ENCODE assay signal across 9 cellular contexts in the genomic region with DNA sequence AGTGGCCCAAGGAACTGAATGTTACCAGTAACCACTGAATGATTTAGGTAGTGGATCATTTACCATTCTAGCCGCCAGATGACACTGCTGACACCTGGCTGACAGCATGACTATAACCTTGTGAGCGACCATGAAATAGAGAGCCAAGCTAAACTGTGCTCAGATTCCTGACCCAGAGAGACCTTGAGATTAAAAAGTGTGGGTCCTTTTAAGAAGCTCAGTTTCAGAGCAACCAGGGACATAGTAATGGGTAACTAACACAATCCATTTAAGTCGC.
A peak's percentile ranks its signal among the peaks of the same experiment; 100 is the strongest.
DNase-seq lines count a peak whose midpoint lies in the region; ATAC-seq and TF ChIP-seq lines count a peak whose summit lies in the region.
"Had no signal": no experiment of that assay in that cellular context is flagged by ENCODE, and none has a peak within 500 bp of the region (broad histone marks: within the 10 kb centered on the region; RNA-seq: fewer than 3 reads in every experiment).

No MANE protein-coding gene starts in this region.

- no peak for DNase-seq in astrocyte of the cerebellum (ENCODE audit: low read depth)
- DNase-seq in NCI-H2196 treated with DMSO at 0.1 percent for 48 hours (lab: John Stamatoyannopoulos, UW; ENCODE audit: unreplicated experiment) = no peak
- DNase-seq in NCI-H510A (lab: John Stamatoyannopoulos, UW) = no peak
- DNase-seq: activated naive CD4-positive, alpha-beta T cell treated with anti-CD3 and anti-CD28 coated beads for 36 hours had no signal

- no peak for TF ChIP-seq EP300 in neural cell (conservative IDR thresholded peaks at IDR 0.05; ENCODE audit: poor library complexity, severe bottlenecking)

- ATAC-seq in GM18907 (IDR thresholded peaks at IDR 0.05; ENCODE audit: unreplicated experiment) = peak; percentile 90
- peak; percentile 81 for ATAC-seq in HG03139 (IDR thresholded peaks at IDR 0.05; ENCODE audit: unreplicated experiment)
- ATAC-seq in HG03039 (IDR thresholded peaks at IDR 0.05; ENCODE audit: unreplicated experiment) = no peak
- no peak for ATAC-seq in HG03457 (IDR thresholded peaks at IDR 0.05; ENCODE audit: unreplicated experiment)

- H3K9me3 ChIP-seq in neural cell (ENCODE audit: low read length) = peaks cover 4% of the 10 kb centered on the region

- no peak overlapping the region for H3K27ac ChIP-seq in neural cell (ENCODE audit: low read length)

- peak; percentile 24 for TF ChIP-seq RAD21 in neural cell (conservative IDR thresholded peaks at IDR 0.05)

- H3K4me3 ChIP-seq in astrocyte of the cerebellum (ENCODE audit: low read depth, low read length) = no peak overlapping the region
- no peak overlapping the region for H3K4me3 ChIP-seq in neural cell (ENCODE audit: low read length)

- TF ChIP-seq CTCF in astrocyte of the cerebellum (IDR thresholded peaks at IDR 0.05; ENCODE audit: low read depth, low read length, missing control alignments) = peak; percentile 9
- no peak for TF ChIP-seq CTCF in neural cell (IDR thresholded peaks at IDR 0.05; ENCODE audit: poor library complexity, severe bottlenecking)

- H3K9ac ChIP-seq in neural cell (ENCODE audit: low read length) = no peak overlapping the region

- no peaks in the 10 kb centered on the region for H3K79me2 ChIP-seq in neural cell (replicated peaks; ENCODE audit: insufficient read depth, low read length)

- no peak overlapping the region for H3K4me2 ChIP-seq in neural cell (ENCODE audit: low read length)

- H4K20me1 ChIP-seq in neural cell (ENCODE audit: insufficient read depth) = no peaks in the 10 kb centered on the region

- no peak overlapping the region for H2AFZ ChIP-seq in neural cell (ENCODE audit: low read depth, low read length)

- no peaks in the 10 kb centered on the region for H3K9me2 ChIP-seq in neural cell (ENCODE audit: insufficient read depth, low read length)

- no peaks in the 10 kb centered on the region for H3K27me3 ChIP-seq in neural cell (ENCODE audit: insufficient read depth, low read depth, low read length)

- H3F3A ChIP-seq in neural cell (ENCODE audit: insufficient read depth, low read length, poor library complexity, severe bottlenecking) = no peaks in the 10 kb centered on the region

- no peaks in the 10 kb centered on the region for H3K36me3 ChIP-seq in neural cell (ENCODE audit: insufficient read depth, low read length)

- in situ Hi-C loops in astrocyte of the cerebellum (cut with HindIII; ENCODE audit: low sequenced_read_pairs) = no loop called here

TF ChIP-seq in neural cell, 6 proteins besides CTCF, POLR2A, EP300 and RAD21:
- peak; percentile 29 for TF ChIP-seq SMC3 (conservative IDR thresholded peaks at IDR 0.05; ENCODE audit: poor library complexity)
- TF ChIP-seq, protein P1, sequence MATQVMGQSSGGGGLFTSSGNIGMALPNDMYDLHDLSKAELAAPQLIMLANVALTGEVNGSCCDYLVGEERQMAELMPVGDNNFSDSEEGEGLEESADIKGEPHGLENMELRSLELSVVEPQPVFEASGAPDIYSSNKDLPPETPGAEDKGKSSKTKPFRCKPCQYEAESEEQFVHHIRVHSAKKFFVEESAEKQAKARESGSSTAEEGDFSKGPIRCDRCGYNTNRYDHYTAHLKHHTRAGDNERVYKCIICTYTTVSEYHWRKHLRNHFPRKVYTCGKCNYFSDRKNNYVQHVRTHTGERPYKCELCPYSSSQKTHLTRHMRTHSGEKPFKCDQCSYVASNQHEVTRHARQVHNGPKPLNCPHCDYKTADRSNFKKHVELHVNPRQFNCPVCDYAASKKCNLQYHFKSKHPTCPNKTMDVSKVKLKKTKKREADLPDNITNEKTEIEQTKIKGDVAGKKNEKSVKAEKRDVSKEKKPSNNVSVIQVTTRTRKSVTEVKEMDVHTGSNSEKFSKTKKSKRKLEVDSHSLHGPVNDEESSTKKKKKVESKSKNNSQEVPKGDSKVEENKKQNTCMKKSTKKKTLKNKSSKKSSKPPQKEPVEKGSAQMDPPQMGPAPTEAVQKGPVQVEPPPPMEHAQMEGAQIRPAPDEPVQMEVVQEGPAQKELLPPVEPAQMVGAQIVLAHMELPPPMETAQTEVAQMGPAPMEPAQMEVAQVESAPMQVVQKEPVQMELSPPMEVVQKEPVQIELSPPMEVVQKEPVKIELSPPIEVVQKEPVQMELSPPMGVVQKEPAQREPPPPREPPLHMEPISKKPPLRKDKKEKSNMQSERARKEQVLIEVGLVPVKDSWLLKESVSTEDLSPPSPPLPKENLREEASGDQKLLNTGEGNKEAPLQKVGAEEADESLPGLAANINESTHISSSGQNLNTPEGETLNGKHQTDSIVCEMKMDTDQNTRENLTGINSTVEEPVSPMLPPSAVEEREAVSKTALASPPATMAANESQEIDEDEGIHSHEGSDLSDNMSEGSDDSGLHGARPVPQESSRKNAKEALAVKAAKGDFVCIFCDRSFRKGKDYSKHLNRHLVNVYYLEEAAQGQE (IDR thresholded peaks at IDR 0.05; ENCODE audit: borderline replicate concordance) = no peak

Comparison
In these comparisons a context has a peak if more than half of its experiments do, and no peak if none do; other contexts are left out.
1. ATAC-seq: peak in GM18907 (single experiment) and HG03139 (single experiment); none in HG03039 (single experiment) and HG03457 (single experiment).